In the genomic region with DNA sequence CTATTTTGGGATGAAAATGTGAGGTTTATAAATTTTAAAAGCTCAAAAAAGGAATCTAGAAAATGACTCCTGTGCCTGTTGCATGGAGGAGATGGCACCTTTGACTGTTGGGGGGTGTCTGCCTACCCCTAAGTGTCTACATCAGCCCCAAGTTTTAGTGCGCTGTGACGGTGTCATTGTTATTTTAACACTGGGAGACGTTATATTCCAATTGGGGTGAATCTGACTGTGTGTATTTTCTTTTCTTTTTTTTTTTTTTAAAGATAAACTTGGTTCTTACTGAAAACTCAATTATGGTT, we compare ENCODE assay signal across 9 cellular contexts. TPM values are rescaled to one million over a fixed set of nuclear protein-coding genes. Genes with fewer than 3 reads are reported as not detected.
DNase-seq lines count a peak whose midpoint lies in the region; TF ChIP-seq lines count a peak whose summit lies in the region.
"Had no signal": no experiment of that assay in that cellular context is flagged by ENCODE, and none has a peak within 500 bp of the region (broad histone marks: within the 10 kb centered on the region; RNA-seq: fewer than 3 reads in every experiment).

No MANE protein-coding gene starts in this region.

- no peaks in the 10 kb centered on the region for H3K9me3 ChIP-seq in thyroid gland

- peak overlapping the region; percentile 25 for H3K4me3 ChIP-seq in kidney epithelial cell (ENCODE audit: low read depth, low read length)
- peak overlapping the region in 2 of 3 donors; percentile 4 to 30 for H3K4me3 ChIP-seq in thyroid gland (replicated peaks in 1 of 3)

- no peaks in the 10 kb centered on the region for H3K27me3 ChIP-seq in kidney epithelial cell (ENCODE audit: control insufficient read depth, insufficient read depth, low read length)
- no peaks in the 10 kb centered on the region for H3K27me3 ChIP-seq in thyroid gland

- TF ChIP-seq POLR2A in thyroid gland (IDR thresholded peaks at IDR 0.05) = no peak

- H3K36me3 ChIP-seq in kidney epithelial cell (ENCODE audit: control insufficient read depth, insufficient read depth, low read length) (no peaks in the 10 kb centered on the region), thyroid gland (no peaks in the 10 kb centered on the region)

- peak overlapping the region; percentile 89 for H3K4me3 Mint-ChIP-seq in activated naive CD4-positive, alpha-beta T cell treated with anti-CD3 and anti-CD28 coated beads for 36 hours

- H3K9me3 Mint-ChIP-seq in activated naive CD4-positive, alpha-beta T cell treated with anti-CD3 and anti-CD28 coated beads for 36 hours = no peaks in the 10 kb centered on the region

- H3K27ac ChIP-seq in thyroid gland = peak overlapping the region; percentile 76 to 90 (median 83)

- DNase-seq in activated naive CD4-positive, alpha-beta T cell treated with Interleukin-2 at 50 U/mL for 16 hours = peak; percentile 26
- no peak for DNase-seq in activated naive CD4-positive, alpha-beta T cell (lab: John Stamatoyannopoulos, UW)
- peak; percentile 26 for DNase-seq in activated naive CD4-positive, alpha-beta T cell treated with anti-CD3 and anti-CD28 coated beads for 36 hours
- DNase-seq in kidney epithelial cell (ENCODE audit: low read depth) = no peak
- no peak for DNase-seq in thyroid gland
- DNase-seq in NCI-H2196 treated with DMSO at 0.1 percent for 48 hours (lab: John Stamatoyannopoulos, UW; ENCODE audit: unreplicated experiment) = no peak
- no peak for DNase-seq in NCI-H2227 treated with DMSO at 0.1 percent for 48 hours (lab: John Stamatoyannopoulos, UW)
- DNase-seq in NCI-H748 (lab: John Stamatoyannopoulos, UW; ENCODE audit: unreplicated experiment) = no peak
- DNase-seq: H7 had no signal

- H3K4me1 ChIP-seq in thyroid gland = no peaks in the 10 kb centered on the region

- H3K27me3 Mint-ChIP-seq in activated naive CD4-positive, alpha-beta T cell treated with anti-CD3 and anti-CD28 coated beads for 36 hours (ENCODE audit: low read depth) = no peaks in the 10 kb centered on the region

- CTCF ChIA-PET in activated naive CD4-positive, alpha-beta T cell treated with anti-CD3 and anti-CD28 coated beads for 36 hours (lab: Charles Lee) = interaction anchor here (0.6 to 1.9 kb wide), 4 partner anchors 23 to 151 kb away, joined by 3 to 13 read pairs (median 9); no protein-coding TSS in a partner anchor

- H3K27ac Mint-ChIP-seq in activated naive CD4-positive, alpha-beta T cell treated with anti-CD3 and anti-CD28 coated beads for 36 hours = peak overlapping the region; percentile 99

- peaks cover 65% of the 10 kb centered on the region for H3K4me1 Mint-ChIP-seq in activated naive CD4-positive, alpha-beta T cell treated with anti-CD3 and anti-CD28 coated beads for 36 hours (ENCODE audit: low read depth)

- TF ChIP-seq CTCF in kidney epithelial cell (IDR thresholded peaks at IDR 0.05; ENCODE audit: insufficient read depth, low read length, poor library complexity, severe bottlenecking) = no peak
- TF ChIP-seq CTCF in thyroid gland (IDR thresholded peaks at IDR 0.05) = no peak

- 69 to 72% methylated on average over 3 of the region's 3 CpGs for WGBS in thyroid gland, 2 donors

- peaks cover 35% of the 10 kb centered on the region for H3K36me3 Mint-ChIP-seq in activated naive CD4-positive, alpha-beta T cell treated with anti-CD3 and anti-CD28 coated beads for 36 hours (ENCODE audit: low read depth)

- intact Hi-C loops in activated naive CD4-positive, alpha-beta T cell treated with anti-CD3 and anti-CD28 coated beads for 36 hours (cut with micrococcal nuclease) = loop anchor here (1.0 to 2.0 kb wide), 3 partner anchors 174 to 756 kb away; a partner anchor contains a TSS
- intact Hi-C loops in thyroid gland (cut with DNase I) = no loop called here

RNA-seq across cellular contexts. Expression of a gene that starts 0.5 kb away (rescaled TPM):
- 100 to 1,000 TPM; 197 to 198 TPM for total RNA-seq in activated naive CD4-positive, alpha-beta T cell treated with anti-CD3 and anti-CD28 coated beads for 36 hours
- total RNA-seq in kidney epithelial cell (1.5 and 3.0 TPM in 2 replicates), thyroid gland (100 to 1,000 TPM in 1 of 4 donors, 10 to 100 TPM in 3; 30.7 to 140 (median 40.3) TPM)
- total RNA-seq: H7 had no signal

RNA-seq across cellular contexts. Expression of a gene that starts 35.6 kb away (rescaled TPM):
- 10 to 100 TPM; 26.2 to 27.9 TPM for total RNA-seq in activated naive CD4-positive, alpha-beta T cell treated with anti-CD3 and anti-CD28 coated beads for 36 hours
- total RNA-seq in kidney epithelial cell (45.0 and 48.7 TPM in 2 replicates), thyroid gland (10 to 100 TPM; 32.5 to 41.0 (median 36.7) TPM)

Comparison
In these comparisons a context has a peak if more than half of its experiments do, and no peak if none do; other contexts are left out.
1. DNase-seq: peak in activated naive CD4-positive, alpha-beta T cell treated with Interleukin-2 at 50 U/mL for 16 hours (single experiment) and activated naive CD4-positive, alpha-beta T cell treated with anti-CD3 and anti-CD28 coated beads for 36 hours (single experiment); none in activated naive CD4-positive, alpha-beta T cell (0 of 4), kidney epithelial cell (single experiment), thyroid gland (0 of 2), NCI-H2196 treated with DMSO at 0.1 percent for 48 hours (single experiment), NCI-H2227 treated with DMSO at 0.1 percent for 48 hours (single experiment) and NCI-H748 (single experiment).